20 cellular contexts compared by ENCODE assay signal in genomic region chr9:76342201-76342600, GRCh38. TPM values are rescaled to one million over a fixed set of nuclear protein-coding genes. Genes with fewer than 3 reads are reported as not detected.
DNase-seq lines count a peak whose midpoint lies in the region; ATAC-seq, FAIRE-seq and TF ChIP-seq lines count a peak whose summit lies in the region.
"Had no signal": no experiment of that assay in that cellular context is flagged by ENCODE, and none has a peak within 500 bp of the region (broad histone marks: within the 10 kb centered on the region; RNA-seq: fewer than 3 reads in every experiment).

No MANE protein-coding gene starts in this region.

- no peak overlapping the region for H3K27ac ChIP-seq in foreskin keratinocyte
- H3K27ac ChIP-seq: 22Rv1; A549; BLaER1 treated with 17β-estradiol and CSF1 and Interleukin-3, amounts not matched to agents 10 nM and 100 nM; C4-2B had no signal

- ATAC-seq in foreskin keratinocyte: peak; percentile 41
- ATAC-seq: A549; CD8-positive, alpha-beta T cell had no signal

- DNase-seq in NCI-H82 (lab: John Stamatoyannopoulos, UW) (peak; percentile 44), NCI-H82 treated with DMSO at 0.1 percent for 48 hours (lab: John Stamatoyannopoulos, UW; ENCODE audit: unreplicated experiment) (no peak), bronchial epithelial cell (ENCODE audit: low read depth) (peak; percentile 65), foreskin keratinocyte (peak; percentile 46 to 62), NCI-H524 (lab: John Stamatoyannopoulos, UW) (no peak)
- DNase-seq: AML-193; Caco-2; Calu3; CD4-positive, alpha-beta T cell; CD8-positive, alpha-beta T cell; DMS79 treated with DMSO at 0.1 percent for 48 hours; GF-D8 had no signal

- H3K4me1 ChIP-seq in foreskin keratinocyte: no peaks in the 10 kb centered on the region
- H3K4me1 ChIP-seq: A549; BLaER1 treated with 17β-estradiol and CSF1 and Interleukin-3, amounts not matched to agents 10 nM and 100 nM; Caco-2 had no signal

- no peaks in the 10 kb centered on the region for H3K36me3 ChIP-seq in bronchial epithelial cell (ENCODE audit: control insufficient read depth, insufficient read depth, low read length)
- H3K36me3 ChIP-seq: BLaER1 treated with 17β-estradiol and CSF1 and Interleukin-3, amounts not matched to agents 10 nM and 100 nM had no signal

- no peaks in the 10 kb centered on the region for H3K27me3 ChIP-seq in bronchial epithelial cell (ENCODE audit: control insufficient read depth, insufficient read depth, low read length)
- no peaks in the 10 kb centered on the region for H3K27me3 ChIP-seq in foreskin keratinocyte
- H3K27me3 ChIP-seq: BLaER1 treated with 17β-estradiol and CSF1 and Interleukin-3, amounts not matched to agents 10 nM and 100 nM had no signal

- no peak for TF ChIP-seq CTCF in bronchial epithelial cell (IDR thresholded peaks at IDR 0.05; ENCODE audit: insufficient read depth, low read length, severe bottlenecking)
- no peak for TF ChIP-seq CTCF in foreskin keratinocyte (conservative IDR thresholded peaks at IDR 0.05)

- H3K4me3 ChIP-seq in bronchial epithelial cell (ENCODE audit: low read depth, low read length): no peak overlapping the region
- H3K4me3 ChIP-seq: A549; BLaER1 treated with 17β-estradiol and CSF1 and Interleukin-3, amounts not matched to agents 10 nM and 100 nM had no signal

- FAIRE-seq in bronchial epithelial cell (lab: Jason Lieb, UNC): no peak
- FAIRE-seq: A549, D721Med, G401.6, GM12891, GM19239 had no signal

RNA-seq across cellular contexts. Expression of gene RFK, which starts 52.0 kb away (rescaled TPM):
- 22.3 and 28.7 TPM in 2 replicates for total RNA-seq in bronchial epithelial cell
- 19.8 and 22.4 TPM in 2 replicates for total RNA-seq in foreskin keratinocyte
- polyA plus RNA-seq in foreskin keratinocyte: 10.8 and 12.2 TPM in 2 replicates

Comparison
In these comparisons a context has a peak if more than half of its experiments do, and no peak if none do; other contexts are left out.
1. DNase-seq: peak in NCI-H82 (single experiment), bronchial epithelial cell (single experiment) and foreskin keratinocyte (2 of 2); none in NCI-H82 treated with DMSO at 0.1 percent for 48 hours (single experiment) and NCI-H524 (0 of 2).